ENCODE assay signal across 25 cellular contexts in genomic region chr21:26583737-26584136, GRCh38. TPM values are rescaled to one million over a fixed set of nuclear protein-coding genes. Genes with fewer than 3 reads are reported as not detected.
"Had no signal": no experiment of that assay in that cellular context is flagged by ENCODE, and none has a peak within 500 bp of the region (broad histone marks: within the 10 kb centered on the region; RNA-seq: fewer than 3 reads in every experiment).

No MANE protein-coding gene starts in this region.

- H3K4me3 ChIP-seq: adrenal gland, SJCRH30 had no signal

- H3K4me1 ChIP-seq: SJCRH30 had no signal

- H3K9me3 ChIP-seq: adrenal gland, SK-N-SH had no signal

- DNase-seq: activated CD4-positive, alpha-beta memory T cell treated with anti-CD3 and anti-CD28 coated beads, Interleukin-2, amount 10 ng/mL, durations not matched to agents 7 days and 5 days; activated CD4-positive, alpha-beta T cell treated with anti-CD3 and anti-CD28 coated beads for 36 hours; activated CD4-positive, alpha-beta T cell treated with anti-CD3 and anti-CD28 coated beads, Interleukin-2, amount 50 U/mL, for 1 hour; activated CD8-positive, alpha-beta memory T cell treated with anti-CD3 and anti-CD28 coated beads, Interleukin-2, amount 50 U/mL, for 4 hours; activated naive CD4-positive, alpha-beta T cell treated with anti-CD3 and anti-CD28 coated beads, Interleukin-2, amount 50 U/mL, for 16 hours; activated naive CD8-positive, alpha-beta T cell treated with anti-CD3 and anti-CD28 coated beads, Interleukin-2, amount 10 ng/mL, durations not matched to agents 7 days and 5 days; adrenal gland; anterior cingulate cortex; caudate nucleus; NCI-H1105; NCI-H1436; NCI-H1694 treated with DMSO at 0.1 percent for 48 hours; NCI-H2029 treated with DMSO at 0.1 percent for 48 hours; NCI-H510A treated with DMSO at 0.1 percent for 48 hours; NCI-H69; Right ventricle myocardium superior; RPMI8226; SJCRH30; SK-N-SH; T-helper 1 cell; WERI-Rb-1 had no signal

- H3K27ac ChIP-seq: adrenal gland, KMS-11, SJCRH30, WERI-Rb-1 had no signal

- H3K36me3 ChIP-seq: adrenal gland, SJCRH30, WERI-Rb-1 had no signal

- ATAC-seq: activated CD4-positive, alpha-beta T cell treated with anti-CD3 and anti-CD28 coated beads for 36 hours; Panc1 had no signal

- H3K27me3 ChIP-seq: adrenal gland, SJCRH30 had no signal

RNA-seq across cellular contexts. Expression of gene CYYR1, which starts 10.7 kb away (rescaled TPM):
- total RNA-seq: activated CD4-positive, alpha-beta memory T cell treated with anti-CD3 and anti-CD28 coated beads, Interleukin-2, amount 10 ng/mL, durations not matched to agents 7 days and 5 days; activated CD4-positive, alpha-beta T cell treated with anti-CD3 and anti-CD28 coated beads for 36 hours; activated naive CD8-positive, alpha-beta T cell treated with anti-CD3 and anti-CD28 coated beads, Interleukin-2, amount 10 ng/mL, durations not matched to agents 7 days and 5 days; MCF 10A; T-helper 2 cell treated with Interferon-gamma antibody and Interleukin-4, amounts not matched to agents 100 ng/mL and 5 ng/mL, for 36 hours had no signal
- polyA plus RNA-seq: SK-N-SH had no signal
